ENCODE assay signal across 18 cellular contexts in the genomic region with DNA sequence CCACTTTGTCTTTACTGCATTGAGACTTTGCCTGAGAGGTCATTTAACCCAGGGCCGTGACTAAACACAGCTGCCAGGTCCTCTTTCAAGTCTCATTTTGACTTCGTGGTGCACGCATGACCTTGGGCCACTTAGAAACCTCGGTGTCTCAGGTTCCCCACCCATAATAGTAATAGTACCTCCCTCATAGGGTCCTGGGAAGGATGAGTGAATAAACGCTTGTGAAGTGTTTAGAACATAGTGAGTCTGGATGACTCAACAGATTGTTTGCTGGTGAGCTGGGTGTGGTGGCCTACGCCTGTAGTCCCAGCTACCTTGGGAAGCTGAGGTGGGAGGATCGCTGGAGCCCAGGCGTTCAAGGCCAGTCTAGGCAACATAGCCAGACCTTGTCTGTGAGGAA. TPM values are rescaled to one million over a fixed set of nuclear protein-coding genes. Genes with fewer than 3 reads are reported as not detected.
DNase-seq lines count a peak whose midpoint lies in the region; ATAC-seq, FAIRE-seq and TF ChIP-seq lines count a peak whose summit lies in the region.
"Had no signal": no experiment of that assay in that cellular context is flagged by ENCODE, and none has a peak within 500 bp of the region (broad histone marks: within the 10 kb centered on the region; RNA-seq: fewer than 3 reads in every experiment).

No MANE protein-coding gene starts in this region.

- FAIRE-seq in RCC 7860 (lab: Jason Lieb, UNC): no peak

- DNase-seq in EL (peak; percentile 79), RCC 7860 (ENCODE audit: low spot score) (peak; percentile 44), epithelial cell of esophagus (ENCODE audit: low read depth) (peak; percentile 96), non-pigmented ciliary epithelial cell (ENCODE audit: low read depth) (peak; percentile 61), Right ventricle myocardium inferior (ENCODE audit: missing footprints) (no peak), HEK293T (ENCODE audit: extremely low spot score) (no peak)
- no peak for DNase-seq in stimulated activated CD4-positive, alpha-beta T cell treated with anti-CD3 and anti-CD28 coated beads, Interleukin-1b, Interleukin-23, amount 100 ng/mL, for 48 hours
- DNase-seq: activated CD8-positive, alpha-beta memory T cell treated with anti-CD3 and anti-CD28 coated beads, Interleukin-2, amount 10 ng/mL, durations not matched to agents 7 days and 5 days; activated naive CD4-positive, alpha-beta T cell treated with Interleukin-2 at 50 U/mL for 16 hours; central memory CD4-positive, alpha-beta T cell; GDM1; NCI-H1436 treated with DMSO at 0.1 percent for 48 hours; retina; SHP77; stimulated activated CD4-positive, alpha-beta T cell treated with anti-CD3 and anti-CD28 coated beads, Interleukin-4, amount 100 ng/mL, for 4 hours; stimulated activated naive CD4-positive, alpha-beta T cell treated with Interleukin-2 at 50 U/mL for 16 hours had no signal

- H3K4me3 ChIP-seq in epithelial cell of esophagus (ENCODE audit: low read length): no peak overlapping the region
- H3K4me3 ChIP-seq: esophagus muscularis mucosa had no signal

- intact Hi-C loops in Right ventricle myocardium inferior (cut with DNase I): no loop called here

- POLR2A ChIA-PET in HEK293T (lab: Yijun Ruan, JAX): no interaction called here

- CTCF ChIA-PET in HEK293T (lab: Yijun Ruan, JAX): no interaction called here

- TF ChIP-seq CTCF in epithelial cell of esophagus (IDR thresholded peaks at IDR 0.05; ENCODE audit: insufficient read depth, low read depth, low read length, missing control alignments): no peak

- no peak for ATAC-seq in HG03432 (IDR thresholded peaks at IDR 0.05; ENCODE audit: unreplicated experiment)
- ATAC-seq in Right ventricle myocardium inferior: no peak
- ATAC-seq: activated CD8-positive, alpha-beta memory T cell treated with anti-CD3 and anti-CD28 coated beads, Interleukin-2, amount 10 ng/mL, durations not matched to agents 7 days and 5 days had no signal

TF ChIP-seq in HEK293T, 16 proteins besides CTCF, POLR2A, EP300 and RAD21:
- TF ChIP-seq CTBP1 (IDR thresholded peaks at IDR 0.05; ENCODE audit: borderline replicate concordance): no peak
- TF ChIP-seq HDGF (IDR thresholded peaks at IDR 0.05; ENCODE audit: borderline replicate concordance): no peak
- TF ChIP-seq LEF1 (IDR thresholded peaks at IDR 0.05; ENCODE audit: borderline replicate concordance): no peak
- TF ChIP-seq L3MBTL2 (conservative IDR thresholded peaks at IDR 0.05): no peak

RNA-seq across cellular contexts. Expression of a gene that starts 56.3 kb away (rescaled TPM):
- total RNA-seq in Right ventricle myocardium inferior: 43.1 TPM

Comparison
In these comparisons a context has a peak if more than half of its experiments do, and no peak if none do; other contexts are left out.
1. DNase-seq: peak in EL (single experiment), RCC 7860 (single experiment), epithelial cell of esophagus (single experiment) and non-pigmented ciliary epithelial cell (single experiment); none in Right ventricle myocardium inferior (single experiment), stimulated activated CD4-positive, alpha-beta T cell treated with anti-CD3 and anti-CD28 coated beads, Interleukin-1b, Interleukin-23, amount 100 ng/mL, for 48 hours (single experiment) and HEK293T (single experiment).